ENCODE assay signal across 1 cellular context in genomic region chr22:39327995-39328754, GRCh38.
TF ChIP-seq lines count a peak whose summit lies in the region.

No MANE protein-coding gene starts in this region.

TF ChIP-seq in HepG2, 621 proteins besides CTCF, POLR2A, EP300 and RAD21:
- TF ChIP-seq ZBTB42 (CRISPR knock-in tag; IDR thresholded peaks at IDR 0.05) (no peak), STAG1 (CRISPR knock-in tag; IDR thresholded peaks at IDR 0.05) (no peak), ZNF746 (CRISPR knock-in tag; IDR thresholded peaks at IDR 0.05) (no peak), ZFP62 (CRISPR knock-in tag; IDR thresholded peaks at IDR 0.05) (no peak), ZNF180 (CRISPR knock-in tag; IDR thresholded peaks at IDR 0.05; ENCODE audit: borderline replicate concordance, low read depth) (no peak), ZNF619 (CRISPR knock-in tag; IDR thresholded peaks at IDR 0.05) (no peak), ZNF333 (CRISPR knock-in tag; IDR thresholded peaks at IDR 0.05; ENCODE audit: borderline replicate concordance) (no peak)
- TF ChIP-seq, protein P1, sequence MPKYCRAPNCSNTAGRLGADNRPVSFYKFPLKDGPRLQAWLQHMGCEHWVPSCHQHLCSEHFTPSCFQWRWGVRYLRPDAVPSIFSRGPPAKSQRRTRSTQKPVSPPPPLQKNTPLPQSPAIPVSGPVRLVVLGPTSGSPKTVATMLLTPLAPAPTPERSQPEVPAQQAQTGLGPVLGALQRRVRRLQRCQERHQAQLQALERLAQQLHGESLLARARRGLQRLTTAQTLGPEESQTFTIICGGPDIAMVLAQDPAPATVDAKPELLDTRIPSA (CRISPR knock-in tag; IDR thresholded peaks at IDR 0.05; ENCODE audit: borderline replicate concordance), result no peak
- TF ChIP-seq, protein P2, sequence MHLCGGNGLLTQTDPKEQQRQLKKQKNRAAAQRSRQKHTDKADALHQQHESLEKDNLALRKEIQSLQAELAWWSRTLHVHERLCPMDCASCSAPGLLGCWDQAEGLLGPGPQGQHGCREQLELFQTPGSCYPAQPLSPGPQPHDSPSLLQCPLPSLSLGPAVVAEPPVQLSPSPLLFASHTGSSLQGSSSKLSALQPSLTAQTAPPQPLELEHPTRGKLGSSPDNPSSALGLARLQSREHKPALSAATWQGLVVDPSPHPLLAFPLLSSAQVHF (CRISPR knock-in tag; IDR thresholded peaks at IDR 0.05), result no peak
